Comparison of ENCODE assay signal across 8 cellular contexts in the genomic region with DNA sequence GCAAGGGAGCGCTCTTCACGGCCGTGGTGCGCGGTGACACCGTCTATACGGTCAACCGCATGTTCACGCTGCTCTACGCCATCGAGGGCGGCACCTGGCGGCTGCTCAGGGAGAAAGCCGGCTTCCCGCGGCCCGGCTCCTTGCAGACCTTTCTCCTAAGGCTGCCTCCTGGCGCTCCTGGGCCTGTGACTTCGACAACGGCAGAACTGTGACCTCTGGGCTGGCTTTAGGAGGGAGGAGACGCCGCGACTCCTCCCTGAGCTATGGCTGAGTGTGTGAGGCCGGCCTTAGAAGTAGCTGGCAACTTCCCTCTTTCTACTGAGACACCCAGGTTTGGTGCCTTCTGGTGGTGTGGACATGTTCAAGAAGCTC. TPM values are rescaled to one million over a fixed set of nuclear protein-coding genes. Genes with fewer than 3 reads are reported as not detected.
DNase-seq lines count a peak whose midpoint lies in the region; ATAC-seq and TF ChIP-seq lines count a peak whose summit lies in the region.

No MANE protein-coding gene starts in this region.

- 4 to 18% (median 12%) methylated on average over 21 to 24 of the region's 24 CpGs for WGBS in stomach, 5 donors

- peak; percentile 80 for DNase-seq in GM10266 (ENCODE audit: extremely low spot score)
- DNase-seq in activated CD4-positive, alpha-beta T cell treated with anti-CD3 and anti-CD28 coated beads for 24 hours (ENCODE audit: low read depth in 2 of 2): peak; percentile 29 to 50
- DNase-seq in dorsolateral prefrontal cortex: peak in 1 of 10 donors; percentile 49
- DNase-seq in mucosa of gallbladder (ENCODE audit: low spot score): peak; percentile 66
- peak; percentile 79 for DNase-seq in stomach
- DNase-seq in NCI-H146 treated with DMSO at 0.1 percent for 48 hours (lab: John Stamatoyannopoulos, UW; ENCODE audit: unreplicated experiment): no peak
- no peak for DNase-seq in NCI-H82 treated with DMSO at 0.1 percent for 48 hours (lab: John Stamatoyannopoulos, UW; ENCODE audit: unreplicated experiment)

- H3K27me3 ChIP-seq in dorsolateral prefrontal cortex: peaks cover 0 to 34% (median 18%) of the 10 kb centered on the region in 45 donors
- H3K27me3 ChIP-seq in stomach: peaks cover 0 to 41% (median 15%) of the 10 kb centered on the region in 3 donors

- intact Hi-C loops in dorsolateral prefrontal cortex (cut with DNase I) (loop anchor here in 1 of 2 donors (10.0 kb wide), 1 partner anchor 343 kb away; no protein-coding TSS in a partner anchor), stomach (cut with DNase I; ENCODE audit: low total_unique reads) (no loop called here)

- H3K36me3 ChIP-seq in stomach: no peaks in the 10 kb centered on the region

- H3K4me1 ChIP-seq in stomach: peaks cover 4 to 25% (median 17%) of the 10 kb centered on the region in 4 donors

- TF ChIP-seq POLR2A in stomach (IDR thresholded peaks at IDR 0.05): no peak

- TF ChIP-seq EP300 in stomach (IDR thresholded peaks at IDR 0.05): no peak

- H3K27ac ChIP-seq in dorsolateral prefrontal cortex (no peak overlapping the region), stomach (no peak overlapping the region)

- TF ChIP-seq CTCF in GM10266 (IDR thresholded peaks at IDR 0.05; ENCODE audit: control insufficient read depth, insufficient read depth, low read depth, missing control alignments) (peak; percentile 69), dorsolateral prefrontal cortex (IDR thresholded peaks at IDR 0.05 in 54 of 56, conservative IDR thresholded peaks at IDR 0.05 in 2 of 56; ENCODE audit: low read depth in 1 of 56, partially characterized antibody in 56 of 56) (peak in 51 of 56 donors; percentile 12 to 63 (median 47)), stomach (IDR thresholded peaks at IDR 0.05) (peak in 5 of 7 experiments; percentile 44 to 63 (median 52))

- H3K4me3 ChIP-seq in dorsolateral prefrontal cortex: peak overlapping the region in 7 of 59 donors; percentile 9 to 30 (median 13)
- peak overlapping the region in 1 of 4 donors; percentile 26 for H3K4me3 ChIP-seq in stomach

- no peak for ATAC-seq in GM18858 (IDR thresholded peaks at IDR 0.05; ENCODE audit: unreplicated experiment)

- no peaks in the 10 kb centered on the region for H3K9me3 ChIP-seq in stomach

RNA-seq across cellular contexts. Expression of a gene that starts 1.4 kb away (rescaled TPM):
- total RNA-seq in dorsolateral prefrontal cortex (under 1 TPM in 4 of 120 experiments, not detected in 116; 0.13 to 0.17 (median 0.15) TPM), mucosa of gallbladder (not detected), stomach (under 1 TPM in 1 of 5 donors, not detected in 4; 0.18 TPM)
- polyA plus RNA-seq in stomach: not detected

RNA-seq across cellular contexts. Expression of a gene that starts 10.2 kb away (rescaled TPM):
- total RNA-seq in dorsolateral prefrontal cortex: 10 to 100 TPM in 82 of 120 experiments, 1 to 10 TPM in 38; 3.5 to 40.4 (median 12.5) TPM
- total RNA-seq in mucosa of gallbladder: 17.5 TPM
- total RNA-seq in stomach: 10 to 100 TPM in 2 of 5 donors, 1 to 10 TPM in 2, under 1 TPM in 1; 0.58 to 27.7 (median 9.6) TPM
- polyA plus RNA-seq in stomach: 10 to 100 TPM in 2 of 3 donors, 1 to 10 TPM in 1; 7.0 to 17.1 (median 12.2) TPM

RNA-seq across cellular contexts. Expression of a gene that starts 32.8 kb away (rescaled TPM):
- total RNA-seq in dorsolateral prefrontal cortex (not detected), mucosa of gallbladder (0.37 TPM), stomach (10 to 100 TPM in 1 of 5 donors, not detected in 4; 19.7 TPM)
- polyA plus RNA-seq in stomach: under 1 TPM in 2 of 3 donors, not detected in 1; 0.38 to 0.62 TPM

RNA-seq across cellular contexts. Expression of a gene that starts 37.0 kb away (rescaled TPM):
- total RNA-seq in dorsolateral prefrontal cortex (10 to 100 TPM; 22.1 to 53.1 (median 36.5) TPM), mucosa of gallbladder (5.6 TPM), stomach (1 to 10 TPM in 4 of 5 donors, not detected in 1; 1.8 to 5.3 (median 2.6) TPM)
- polyA plus RNA-seq in stomach: 1 to 10 TPM in 2 of 3 donors, not detected in 1; 2.9 to 4.0 TPM

RNA-seq across cellular contexts. Expression of a gene that starts 48.5 kb away (rescaled TPM):
- total RNA-seq in dorsolateral prefrontal cortex (10 to 100 TPM in 113 of 120 experiments, 1 to 10 TPM in 7; 4.9 to 24.8 (median 15.2) TPM), mucosa of gallbladder (13.2 TPM), stomach (100 to 1,000 TPM in 1 of 5 donors, 10 to 100 TPM in 2, 1 to 10 TPM in 1, not detected in 1; 9.7 to 105 (median 20.2) TPM)
- 10 to 100 TPM in 1 of 3 donors, 1 to 10 TPM in 2; 5.3 to 12.0 (median 6.1) TPM for polyA plus RNA-seq in stomach

Comparison
In these comparisons a context has a peak if more than half of its experiments do, and no peak if none do; other contexts are left out.
1. DNase-seq: peak in GM10266 (single experiment), activated CD4-positive, alpha-beta T cell treated with anti-CD3 and anti-CD28 coated beads for 24 hours (2 of 2), mucosa of gallbladder (single experiment) and stomach (single experiment); none in NCI-H146 treated with DMSO at 0.1 percent for 48 hours (single experiment) and NCI-H82 treated with DMSO at 0.1 percent for 48 hours (single experiment).
2. Peak in every context shown above with its lines, with median percentiles within 50 percentile points of each other: CTCF ChIP-seq.